26 cellular contexts compared by ENCODE assay signal in the genomic region with DNA sequence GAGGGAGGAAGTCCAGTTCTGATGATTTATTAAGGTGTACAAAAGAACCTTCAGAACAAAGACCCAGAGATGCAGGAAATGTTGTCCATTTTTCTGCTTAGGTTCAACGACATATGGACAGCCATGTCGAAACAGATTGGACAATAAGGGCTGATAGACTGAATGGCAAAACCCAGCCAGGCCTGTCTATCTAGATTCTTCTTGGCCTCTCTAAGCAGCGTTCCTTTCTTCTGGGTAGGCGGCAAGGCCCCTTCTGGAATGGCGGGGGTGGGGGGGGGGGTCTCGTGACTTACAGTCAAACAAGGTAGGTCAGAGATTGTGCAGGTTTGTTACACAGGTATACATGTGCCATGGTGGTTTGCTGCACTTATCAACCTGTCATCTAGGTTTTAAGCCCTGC. TPM values are rescaled to one million over a fixed set of nuclear protein-coding genes. Genes with fewer than 3 reads are reported as not detected.
DNase-seq lines count a peak whose midpoint lies in the region; ATAC-seq, FAIRE-seq and TF ChIP-seq lines count a peak whose summit lies in the region.
"Had no signal": no experiment of that assay in that cellular context is flagged by ENCODE, and none has a peak within 500 bp of the region (broad histone marks: within the 10 kb centered on the region; RNA-seq: fewer than 3 reads in every experiment).

No MANE protein-coding gene starts in this region.

- H3K9me3 Mint-ChIP-seq in nephron progenitor cell (no peaks in the 10 kb centered on the region), type B pancreatic cell (no peaks in the 10 kb centered on the region)
- H3K9me3 Mint-ChIP-seq: CD14-positive monocyte; CD8-positive, alpha-beta memory T cell had no signal

- H3K27me3 Mint-ChIP-seq in nephron progenitor cell (ENCODE audit: low read depth, poor library complexity) (peaks cover 39% of the 10 kb centered on the region), type B pancreatic cell (peaks cover 34% of the 10 kb centered on the region)

- H3K4me3 Mint-ChIP-seq in nephron progenitor cell (no peak overlapping the region), type B pancreatic cell (no peak overlapping the region)
- H3K4me3 Mint-ChIP-seq: CD14-positive monocyte; CD4-positive, alpha-beta memory T cell; CD4-positive, CD25-positive, alpha-beta regulatory T cell; CD8-positive, alpha-beta memory T cell had no signal

- no peaks in the 10 kb centered on the region for H3K4me1 Mint-ChIP-seq in nephron progenitor cell
- H3K4me1 Mint-ChIP-seq in type B pancreatic cell (ENCODE audit: unreplicated experiment), result no peaks in the 10 kb centered on the region
- H3K4me1 Mint-ChIP-seq: CD4-positive, alpha-beta memory T cell; CD4-positive, CD25-positive, alpha-beta regulatory T cell; CD8-positive, alpha-beta memory T cell had no signal

- no peak for DNase-seq in nephron progenitor cell
- DNase-seq in sciatic nerve (ENCODE audit: low spot score), result peak; percentile 2
- no peak for DNase-seq in type B pancreatic cell (ENCODE audit: extremely low spot score, unreplicated experiment)
- DNase-seq in RCC 7860 (ENCODE audit: low spot score), result no peak
- DNase-seq in NCI-H524 treated with DMSO at 0.1 percent for 48 hours (lab: John Stamatoyannopoulos, UW), result no peak
- DNase-seq: 8988T; ACHN; BE2C; C1 segment of cervical spinal cord; CD4-positive, alpha-beta memory T cell; CD4-positive, CD25-positive, alpha-beta regulatory T cell; CD8-positive, alpha-beta memory T cell; COR-L47; DMS 273 treated with DMSO at 0.1 percent for 48 hours; DMS153; DMS53; DMS79; DND-41; EL; GDM1 had no signal

- TF ChIP-seq CTCF in nephron progenitor cell (IDR thresholded peaks at IDR 0.05) (no peak), type B pancreatic cell (conservative IDR thresholded peaks at IDR 0.05) (no peak)

- no peak for ATAC-seq in sciatic nerve
- ATAC-seq in GM21526 (IDR thresholded peaks at IDR 0.05; ENCODE audit: low FRiP score, unreplicated experiment), result no peak
- ATAC-seq: GM12878 had no signal

- FAIRE-seq in RCC 7860 (lab: Jason Lieb, UNC), result no peak
- FAIRE-seq: A204.1, GM12878, GM12892, GM18507 had no signal

- intact Hi-C loops in sciatic nerve (cut with DNase I), result no loop called here

- H3K27ac Mint-ChIP-seq in nephron progenitor cell (peak overlapping the region; percentile 78), type B pancreatic cell (peak overlapping the region; percentile 71)
- H3K27ac Mint-ChIP-seq: CD4-positive, alpha-beta memory T cell; CD4-positive, CD25-positive, alpha-beta regulatory T cell; CD8-positive, alpha-beta memory T cell had no signal

- H3K36me3 Mint-ChIP-seq in nephron progenitor cell (ENCODE audit: low read depth), result no peaks in the 10 kb centered on the region
- H3K36me3 Mint-ChIP-seq in type B pancreatic cell, result no peaks in the 10 kb centered on the region
- H3K36me3 Mint-ChIP-seq: CD14-positive monocyte; CD4-positive, alpha-beta memory T cell; CD4-positive, CD25-positive, alpha-beta regulatory T cell; CD8-positive, alpha-beta memory T cell had no signal

RNA-seq across cellular contexts. Expression of gene PEPD, which starts 39.7 kb away (rescaled TPM):
- 62.8 TPM for total RNA-seq in sciatic nerve
- 84.7 and 139 TPM in 2 replicates for total RNA-seq in type B pancreatic cell (ENCODE audit: low replicate concordance)
